ENCODE assay signal across 11 cellular contexts in the genomic region with DNA sequence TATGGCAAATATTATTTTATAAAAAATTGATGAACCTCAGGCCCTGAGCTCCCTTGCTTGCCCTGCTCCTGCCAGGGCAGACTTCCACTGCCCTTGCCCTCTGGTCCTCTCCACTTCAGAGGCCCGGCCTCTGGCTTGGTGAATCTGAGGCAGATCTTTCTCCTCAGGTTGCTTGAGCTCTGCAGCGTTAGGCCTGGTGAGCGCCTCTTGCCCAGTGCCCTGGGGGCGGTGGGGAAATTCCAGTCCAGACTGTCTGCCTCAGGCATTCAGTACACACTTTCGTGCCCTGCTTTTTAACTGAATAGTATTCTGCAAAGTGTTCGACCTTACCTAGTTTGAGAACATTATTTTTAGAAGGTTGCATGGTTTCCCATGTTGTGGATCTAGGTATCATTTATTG.
"Had no signal": no experiment of that assay in that cellular context is flagged by ENCODE, and none has a peak within 500 bp of the region (broad histone marks: within the 10 kb centered on the region; RNA-seq: fewer than 3 reads in every experiment).

No MANE protein-coding gene starts in this region.

- ATAC-seq: activated T-helper 17 cell treated with anti-CD3 and anti-CD28 coated beads, Interleukin-2, amount 50 U/mL, for 72 hours; mucosa of descending colon; natural killer cell; right cardiac atrium had no signal

- H3K9me3 Mint-ChIP-seq: activated T-helper 17 cell treated with anti-CD3 and anti-CD28 coated beads, Interleukin-2, amount 50 U/mL, for 72 hours; natural killer cell had no signal

- H3K27ac ChIP-seq: esophagus muscularis mucosa, testis had no signal

- H3K36me3 Mint-ChIP-seq: immature natural killer cell, natural killer cell had no signal

- H3K4me1 ChIP-seq: esophagus muscularis mucosa, testis had no signal

- H3K4me3 Mint-ChIP-seq: activated naive CD4-positive, alpha-beta T cell treated with anti-CD3 and anti-CD28 coated beads for 36 hours; activated T-helper 17 cell treated with anti-CD3 and anti-CD28 coated beads, Interleukin-2, amount 50 U/mL, for 72 hours; immature natural killer cell; natural killer cell; stimulated activated naive CD8-positive, alpha-beta T cell treated with anti-CD3 and anti-CD28 coated beads, Interleukin-15, Interleukin-2, amounts not matched to agents 100 ng/mL and 50 ng/mL, for 24 hours had no signal

- H3K27me3 ChIP-seq: esophagus muscularis mucosa, testis had no signal

- H3K27ac Mint-ChIP-seq: activated naive CD4-positive, alpha-beta T cell treated with anti-CD3 and anti-CD28 coated beads for 36 hours; activated T-helper 17 cell treated with anti-CD3 and anti-CD28 coated beads, Interleukin-2, amount 50 U/mL, for 72 hours; immature natural killer cell; natural killer cell; stimulated activated naive CD8-positive, alpha-beta T cell treated with anti-CD3 and anti-CD28 coated beads, Interleukin-15, Interleukin-2, amounts not matched to agents 100 ng/mL and 50 ng/mL, for 24 hours had no signal

- DNase-seq: activated naive CD4-positive, alpha-beta T cell treated with anti-CD3 and anti-CD28 coated beads for 36 hours; activated T-cell treated with anti-CD3 and anti-CD28 coated beads for 4 hours; immature natural killer cell; mucosa of descending colon; natural killer cell; right cardiac atrium; testis had no signal

- H3K4me3 ChIP-seq: esophagus muscularis mucosa, mucosa of descending colon, smooth muscle cell, testis had no signal

- H3K9me3 ChIP-seq: esophagus muscularis mucosa, mucosa of descending colon, testis had no signal

- H3K27me3 Mint-ChIP-seq: activated T-helper 17 cell treated with anti-CD3 and anti-CD28 coated beads, Interleukin-2, amount 50 U/mL, for 72 hours; stimulated activated naive CD8-positive, alpha-beta T cell treated with anti-CD3 and anti-CD28 coated beads, Interleukin-15, Interleukin-2, amounts not matched to agents 100 ng/mL and 50 ng/mL, for 24 hours had no signal

- H3K4me1 Mint-ChIP-seq: activated T-helper 17 cell treated with anti-CD3 and anti-CD28 coated beads, Interleukin-2, amount 50 U/mL, for 72 hours; natural killer cell had no signal
